ENCODE assay signal across 18 cellular contexts in the genomic region with DNA sequence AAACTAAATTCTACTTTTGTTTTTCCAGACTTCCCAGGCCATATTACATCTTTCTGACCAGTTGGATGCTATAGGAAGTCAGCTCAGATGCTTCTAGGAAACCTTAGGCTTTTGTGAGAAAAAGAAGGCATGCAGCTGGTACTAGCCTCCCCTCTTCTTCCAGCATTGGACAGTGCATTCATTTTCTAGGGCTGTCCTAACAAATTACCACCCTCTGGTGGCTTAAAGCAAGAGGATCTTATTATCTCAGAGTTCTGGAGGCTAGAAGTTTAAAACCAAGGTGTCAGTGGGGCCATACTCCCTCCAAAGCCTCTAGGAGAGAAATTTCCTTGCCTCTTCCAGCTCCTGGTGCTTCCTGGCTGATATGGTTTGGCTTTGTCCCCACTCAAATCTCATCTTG.
A peak's percentile ranks its signal among the peaks of the same experiment; 100 is the strongest.
DNase-seq lines count a peak whose midpoint lies in the region; ATAC-seq and TF ChIP-seq lines count a peak whose summit lies in the region.
"Had no signal": no experiment of that assay in that cellular context is flagged by ENCODE, and none has a peak within 500 bp of the region (broad histone marks: within the 10 kb centered on the region; RNA-seq: fewer than 3 reads in every experiment).

No MANE protein-coding gene starts in this region.

- H3K4me1 Mint-ChIP-seq in endodermal cell: no peaks in the 10 kb centered on the region
- H3K4me1 Mint-ChIP-seq: IgD-negative memory B cell had no signal

- peaks cover 9% of the 10 kb centered on the region for H3K27me3 Mint-ChIP-seq in endodermal cell (ENCODE audit: insufficient read depth)

- in situ Hi-C loops in brain microvascular endothelial cell (cut with HindIII; ENCODE audit: low pct_ligation_motif_present, low sequenced_read_pairs): no loop called here

- H3K9ac ChIP-seq in HCT116 (ENCODE audit: low read length) (no peak overlapping the region), endodermal cell (ENCODE audit: extremely low read depth, low read length, poor library complexity, severe bottlenecking) (no peak overlapping the region)

- TF ChIP-seq RAD21 in HCT116 (IDR thresholded peaks at IDR 0.05; ENCODE audit: low read depth): peak; percentile 43; the same call in 1 of the 2 replicates

- intact Hi-C loops in HCT116 (cut with micrococcal nuclease): no loop called here

- no peak for TF ChIP-seq POLR2A in HCT116 (IDR thresholded peaks at IDR 0.05; ENCODE audit: borderline replicate concordance, extremely low read depth, insufficient read depth, insufficient read length)

- no TSS peak for BruUV-seq in HCT116 (replicated peaks; lab: Mats Ljungman, UMichigan)

- no peaks in the 10 kb centered on the region for H3K9me3 Mint-ChIP-seq in endodermal cell
- H3K9me3 Mint-ChIP-seq: CD8-positive, alpha-beta T cell had no signal

- no peak overlapping the region for H3K27ac ChIP-seq in HCT116 (ENCODE audit: low read depth, low read length)
- no peak overlapping the region for H3K27ac ChIP-seq in brain microvascular endothelial cell
- H3K27ac ChIP-seq in endodermal cell (ENCODE audit: low read depth, low read length): no peak overlapping the region
- H3K27ac ChIP-seq: PC-9 had no signal

- no peak; a peak in 1 of 6 replicates for TF ChIP-seq CTCF in HCT116 (IDR thresholded peaks at IDR 0.05 in 2 of 3, conservative IDR thresholded peaks at IDR 0.05 in 1 of 3; ENCODE audit: borderline replicate concordance in 1 of 3, insufficient read depth in 1 of 3, low read depth in 2 of 3, low read length in 2 of 3)
- TF ChIP-seq CTCF in brain microvascular endothelial cell (IDR thresholded peaks at IDR 0.05; ENCODE audit: low read depth, low read length, missing control alignments): peak; percentile 21
- TF ChIP-seq CTCF in kidney epithelial cell (IDR thresholded peaks at IDR 0.05; ENCODE audit: insufficient read depth, low read length, poor library complexity, severe bottlenecking): peak; percentile 15
- no peak for TF ChIP-seq CTCF in endodermal cell (conservative IDR thresholded peaks at IDR 0.05)

- H3K79me2 ChIP-seq in HCT116 (ENCODE audit: insufficient read depth, low read length): no peaks in the 10 kb centered on the region

- H3K27me3 ChIP-seq in HCT116 (ENCODE audit: insufficient read depth, low read length) (no peaks in the 10 kb centered on the region), brain microvascular endothelial cell (replicated peaks) (peaks cover 2% of the 10 kb centered on the region), kidney epithelial cell (ENCODE audit: control insufficient read depth, insufficient read depth, low read length) (no peaks in the 10 kb centered on the region), endodermal cell (ENCODE audit: control insufficient read depth, insufficient read depth, low read length, poor library complexity, severe bottlenecking) (no peaks in the 10 kb centered on the region)

- DNase-seq in HCT116 (ENCODE audit: low read depth, low spot score) (no peak), brain microvascular endothelial cell (no peak), kidney epithelial cell (ENCODE audit: low read depth) (no peak), NCI-H1417 (lab: John Stamatoyannopoulos, UW) (no peak), amniotic stem cell (lab: John Stamatoyannopoulos, UW) (no peak), endodermal cell (no peak)
- DNase-seq: AML-193; C1 segment of cervical spinal cord; CD8-positive, alpha-beta T cell; DMS153; NCI-H1417 treated with DMSO at 0.1 percent for 48 hours; NCI-H187; NCI-H2107; PC-9; SIG-M5 had no signal

- ATAC-seq in HCT116 (no peak), GM19452 (IDR thresholded peaks at IDR 0.05; ENCODE audit: unreplicated experiment) (no peak)
- ATAC-seq: CD8-positive, alpha-beta T cell; SK-N-SH treated with all-trans-retinoic acid at 6 μM for 48 hours had no signal

- RAD21 ChIA-PET in HCT116 (lab: Charles Lee; ENCODE audit: low non-redundant PET in 1 of 2, low total read pairs in 2 of 2, uncharacterized antibody in 2 of 2, unreplicated experiment in 2 of 2): no interaction called here

- CTCF ChIA-PET in HCT116 (lab: Charles Lee): no interaction called here

- H3K4me3 ChIP-seq in HCT116 (replicated peaks in 1 of 2; ENCODE audit: low read depth in 1 of 2, low read length in 2 of 2): no peak overlapping the region
- H3K4me3 ChIP-seq in brain microvascular endothelial cell (ENCODE audit: low read depth, low read length): no peak overlapping the region
- H3K4me3 ChIP-seq in kidney epithelial cell (ENCODE audit: low read depth, low read length): no peak overlapping the region
- no peak overlapping the region for H3K4me3 ChIP-seq in endodermal cell (ENCODE audit: low read length)
- H3K4me3 ChIP-seq: PC-9 had no signal

- no peaks in the 10 kb centered on the region for H4K20me1 ChIP-seq in HCT116 (ENCODE audit: insufficient read depth)

- POLR2A ChIA-PET in HCT116 (lab: Charles Lee): interaction anchor here (1.7 kb wide), 1 partner anchor 32 kb away, joined by 11 read pairs; no protein-coding TSS in a partner anchor

- peaks cover 5 to 6% of the 10 kb centered on the region in 2 experiments; a peak in 2 of 4 replicates for H3K9me3 ChIP-seq in HCT116 (ENCODE audit: control insufficient read depth in 1 of 2, insufficient read depth in 1 of 2, low read depth in 1 of 2, low read length in 2 of 2)
- H3K9me3 ChIP-seq in endodermal cell (ENCODE audit: control insufficient read depth, low read length): no peaks in the 10 kb centered on the region

- no peaks in the 10 kb centered on the region for H3K9me2 ChIP-seq in HCT116 (ENCODE audit: insufficient read depth)

- H3K4me2 ChIP-seq in HCT116 (ENCODE audit: low read length): no peak overlapping the region
- H3K4me2 ChIP-seq: PC-9 had no signal

- no peak overlapping the region for H2AFZ ChIP-seq in HCT116 (ENCODE audit: low read depth, low read length, poor library complexity, severe bottlenecking)
- H2AFZ ChIP-seq: PC-9 had no signal

- H3K36me3 Mint-ChIP-seq in endodermal cell (ENCODE audit: low read depth): no peaks in the 10 kb centered on the region
- H3K36me3 Mint-ChIP-seq: CD8-positive, alpha-beta T cell; IgD-negative memory B cell had no signal

- no peak overlapping the region for H3K27ac Mint-ChIP-seq in endodermal cell
- H3K27ac Mint-ChIP-seq: CD8-positive, alpha-beta T cell; IgD-negative memory B cell had no signal

- H3K4me3 Mint-ChIP-seq in endodermal cell: no peak overlapping the region
- H3K4me3 Mint-ChIP-seq: CD8-positive, alpha-beta T cell; IgD-negative memory B cell had no signal

- H3K36me3 ChIP-seq in HCT116 (ENCODE audit: control insufficient read depth in 1 of 2, insufficient read depth in 2 of 2, low read length in 2 of 2) (no peaks in the 10 kb centered on the region), brain microvascular endothelial cell (replicated peaks) (no peaks in the 10 kb centered on the region), kidney epithelial cell (ENCODE audit: control insufficient read depth, insufficient read depth, low read length) (no peaks in the 10 kb centered on the region), endodermal cell (ENCODE audit: control insufficient read depth, insufficient read depth, low read length) (no peaks in the 10 kb centered on the region)

- H3K4me1 ChIP-seq in HCT116 (ENCODE audit: control insufficient read depth in 1 of 2, insufficient read depth in 2 of 2, low read length in 2 of 2) (peaks cover 24 to 34% of the 10 kb centered on the region in 2 experiments), endodermal cell (ENCODE audit: control insufficient read depth, insufficient read depth, low read length) (no peaks in the 10 kb centered on the region)

TF ChIP-seq in HCT116, 20 proteins besides CTCF, POLR2A, EP300 and RAD21:
- TF ChIP-seq, protein P1, sequence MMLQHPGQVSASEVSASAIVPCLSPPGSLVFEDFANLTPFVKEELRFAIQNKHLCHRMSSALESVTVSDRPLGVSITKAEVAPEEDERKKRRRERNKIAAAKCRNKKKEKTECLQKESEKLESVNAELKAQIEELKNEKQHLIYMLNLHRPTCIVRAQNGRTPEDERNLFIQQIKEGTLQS (IDR thresholded peaks at IDR 0.05): no peak
- TF ChIP-seq ZNF274 (IDR thresholded peaks at IDR 0.05; ENCODE audit: low read depth, low read length) (no peak), YY1 (IDR thresholded peaks at IDR 0.05; ENCODE audit: extremely low read depth, insufficient replicate concordance, low read depth, low read length) (no peak), EGR1 (IDR thresholded peaks at IDR 0.05; ENCODE audit: low read depth) (no peak), CEBPB (IDR thresholded peaks at IDR 0.05; ENCODE audit: low read depth) (no peak), POLR2AphosphoS5 (IDR thresholded peaks at IDR 0.05; ENCODE audit: low read depth, low read length) (no peak), ZFX (IDR thresholded peaks at IDR 0.05) (no peak), FOSL1 (IDR thresholded peaks at IDR 0.05; ENCODE audit: low read depth) (no peak)
- TF ChIP-seq, protein P2, sequence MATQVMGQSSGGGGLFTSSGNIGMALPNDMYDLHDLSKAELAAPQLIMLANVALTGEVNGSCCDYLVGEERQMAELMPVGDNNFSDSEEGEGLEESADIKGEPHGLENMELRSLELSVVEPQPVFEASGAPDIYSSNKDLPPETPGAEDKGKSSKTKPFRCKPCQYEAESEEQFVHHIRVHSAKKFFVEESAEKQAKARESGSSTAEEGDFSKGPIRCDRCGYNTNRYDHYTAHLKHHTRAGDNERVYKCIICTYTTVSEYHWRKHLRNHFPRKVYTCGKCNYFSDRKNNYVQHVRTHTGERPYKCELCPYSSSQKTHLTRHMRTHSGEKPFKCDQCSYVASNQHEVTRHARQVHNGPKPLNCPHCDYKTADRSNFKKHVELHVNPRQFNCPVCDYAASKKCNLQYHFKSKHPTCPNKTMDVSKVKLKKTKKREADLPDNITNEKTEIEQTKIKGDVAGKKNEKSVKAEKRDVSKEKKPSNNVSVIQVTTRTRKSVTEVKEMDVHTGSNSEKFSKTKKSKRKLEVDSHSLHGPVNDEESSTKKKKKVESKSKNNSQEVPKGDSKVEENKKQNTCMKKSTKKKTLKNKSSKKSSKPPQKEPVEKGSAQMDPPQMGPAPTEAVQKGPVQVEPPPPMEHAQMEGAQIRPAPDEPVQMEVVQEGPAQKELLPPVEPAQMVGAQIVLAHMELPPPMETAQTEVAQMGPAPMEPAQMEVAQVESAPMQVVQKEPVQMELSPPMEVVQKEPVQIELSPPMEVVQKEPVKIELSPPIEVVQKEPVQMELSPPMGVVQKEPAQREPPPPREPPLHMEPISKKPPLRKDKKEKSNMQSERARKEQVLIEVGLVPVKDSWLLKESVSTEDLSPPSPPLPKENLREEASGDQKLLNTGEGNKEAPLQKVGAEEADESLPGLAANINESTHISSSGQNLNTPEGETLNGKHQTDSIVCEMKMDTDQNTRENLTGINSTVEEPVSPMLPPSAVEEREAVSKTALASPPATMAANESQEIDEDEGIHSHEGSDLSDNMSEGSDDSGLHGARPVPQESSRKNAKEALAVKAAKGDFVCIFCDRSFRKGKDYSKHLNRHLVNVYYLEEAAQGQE (IDR thresholded peaks at IDR 0.05; ENCODE audit: low read depth): no peak
TF ChIP-seq in HCT116: peak in this region for 0.

Comparison
In these comparisons a context has a peak if more than half of its experiments do, and no peak if none do; other contexts are left out.
1. CTCF ChIP-seq: peak in brain microvascular endothelial cell (single experiment) and kidney epithelial cell (single experiment); none in HCT116 (0 of 3) and endodermal cell (single experiment).